ENCODE assay signal across 1 cellular context in the genomic region with DNA sequence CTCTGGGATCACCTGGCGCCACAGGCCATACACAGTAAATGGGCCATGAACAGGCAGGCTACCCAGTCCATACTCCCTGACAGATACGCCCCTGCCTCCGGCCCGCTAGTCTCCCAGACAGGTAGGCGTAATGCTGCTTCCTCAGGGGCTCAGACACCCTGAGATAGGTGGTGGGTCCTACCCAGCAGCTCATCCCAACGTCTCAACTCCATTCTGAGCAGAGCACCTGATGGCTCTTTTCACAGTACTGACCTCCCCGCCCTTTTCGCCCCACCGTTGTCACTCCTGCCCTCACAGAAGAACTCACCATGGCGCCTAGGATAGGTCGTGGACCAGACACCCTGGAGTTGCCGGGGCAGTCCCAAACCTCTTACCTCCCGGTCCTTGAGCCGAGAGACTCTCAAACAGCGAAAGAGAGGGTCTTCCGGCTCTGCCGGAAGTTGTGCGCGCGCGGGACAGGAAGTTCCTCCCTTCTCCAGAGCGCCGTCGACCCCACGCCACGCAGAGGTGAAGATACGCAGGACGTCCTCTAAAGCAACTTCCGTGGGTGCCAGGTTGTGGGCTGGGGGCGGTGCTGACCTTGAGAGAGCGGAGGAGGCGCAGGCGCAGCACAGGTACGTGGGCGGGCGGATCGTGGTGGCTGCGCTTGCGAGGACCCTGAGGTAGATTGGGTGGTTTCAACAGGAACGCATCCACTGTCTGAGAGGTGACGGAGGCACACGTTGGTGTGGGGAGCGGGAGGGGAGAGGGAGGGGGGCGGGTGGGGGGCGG.
TF ChIP-seq lines count a peak whose summit lies in the region.

Gene TMEM161B, minus strand, starts transcription at position 432 of the 771 bp plus-strand sequence. Its CDS starts 122 bp downstream, at position 310.

TF ChIP-seq in HEK293, 187 proteins besides CTCF, POLR2A, EP300 and RAD21 (continued from another document and continues in another):
- no peak for TF ChIP-seq ZNF660 (tag by site-specific recombination; IDR thresholded peaks at IDR 0.05)
- TF ChIP-seq ZNF416 (tag by site-specific recombination; IDR thresholded peaks at IDR 0.05) = no peak
- no peak for TF ChIP-seq ZNF530 (tag by site-specific recombination; IDR thresholded peaks at IDR 0.05; ENCODE audit: low read depth)
- TF ChIP-seq SCRT2 (tag by site-specific recombination; IDR thresholded peaks at IDR 0.05) = peak; percentile 42; the same call in 1 of the 2 replicates
- TF ChIP-seq RBAK (tag by site-specific recombination; IDR thresholded peaks at IDR 0.05) = no peak
- no peak for TF ChIP-seq ZBTB7A (tag by site-specific recombination; IDR thresholded peaks at IDR 0.05; ENCODE audit: low read depth)
- no peak for TF ChIP-seq ZNF558 (tag by site-specific recombination; IDR thresholded peaks at IDR 0.05)
- no peak for TF ChIP-seq PRDM2 (tag by site-specific recombination; IDR thresholded peaks at IDR 0.05; ENCODE audit: borderline replicate concordance)
- no peak for TF ChIP-seq ZNF473 (tag by site-specific recombination; IDR thresholded peaks at IDR 0.05)
- no peak for TF ChIP-seq ZNF404 (tag by site-specific recombination; IDR thresholded peaks at IDR 0.05)
- no peak for TF ChIP-seq KLF7 (tag by site-specific recombination; IDR thresholded peaks at IDR 0.05; ENCODE audit: borderline replicate concordance)
- no peak for TF ChIP-seq ZNF624 (tag by site-specific recombination; IDR thresholded peaks at IDR 0.05)
- TF ChIP-seq ZNF830 (tag by site-specific recombination; IDR thresholded peaks at IDR 0.05; ENCODE audit: low read depth) = no peak
- TF ChIP-seq ZNF24 (tag by site-specific recombination; IDR thresholded peaks at IDR 0.05) = no peak
- no peak for TF ChIP-seq ZNF561 (tag by site-specific recombination; IDR thresholded peaks at IDR 0.05; ENCODE audit: borderline replicate concordance)
- no peak for TF ChIP-seq ZNF621 (tag by site-specific recombination; IDR thresholded peaks at IDR 0.05)
- TF ChIP-seq YY1 (tag by site-specific recombination; IDR thresholded peaks at IDR 0.05) = no peak
- peak; percentile 63 for TF ChIP-seq ZNF600 (tag by site-specific recombination; IDR thresholded peaks at IDR 0.05)
- no peak for TF ChIP-seq ZNF112 (tag by site-specific recombination; IDR thresholded peaks at IDR 0.05)
- peak; percentile 87 for TF ChIP-seq ZNF501 (tag by site-specific recombination; IDR thresholded peaks at IDR 0.05)
- no peak for TF ChIP-seq ZNF623 (tag by site-specific recombination; IDR thresholded peaks at IDR 0.05)
- peak; percentile 78 for TF ChIP-seq ZNF2 (tag by site-specific recombination; IDR thresholded peaks at IDR 0.05)
- TF ChIP-seq ZNF138 (tag by site-specific recombination; IDR thresholded peaks at IDR 0.05; ENCODE audit: borderline replicate concordance) = no peak
- no peak for TF ChIP-seq ZNF146 (tag by site-specific recombination; IDR thresholded peaks at IDR 0.05)
- TF ChIP-seq FEZF1 (tag by site-specific recombination; IDR thresholded peaks at IDR 0.05) = no peak; the same call in 1 of the 2 replicates
- peak; percentile 71 for TF ChIP-seq ZBTB17 (tag by site-specific recombination; IDR thresholded peaks at IDR 0.05)
- TF ChIP-seq EGR2 (tag by site-specific recombination; IDR thresholded peaks at IDR 0.05; ENCODE audit: low read depth) = peak; percentile 99
- TF ChIP-seq ZNF211 (tag by site-specific recombination; IDR thresholded peaks at IDR 0.05; ENCODE audit: low read depth) = no peak
- TF ChIP-seq ZNF488 (tag by site-specific recombination; IDR thresholded peaks at IDR 0.05) = no peak
- no peak for TF ChIP-seq ZNF610 (tag by site-specific recombination; IDR thresholded peaks at IDR 0.05; ENCODE audit: borderline replicate concordance)
- TF ChIP-seq, protein P1, sequence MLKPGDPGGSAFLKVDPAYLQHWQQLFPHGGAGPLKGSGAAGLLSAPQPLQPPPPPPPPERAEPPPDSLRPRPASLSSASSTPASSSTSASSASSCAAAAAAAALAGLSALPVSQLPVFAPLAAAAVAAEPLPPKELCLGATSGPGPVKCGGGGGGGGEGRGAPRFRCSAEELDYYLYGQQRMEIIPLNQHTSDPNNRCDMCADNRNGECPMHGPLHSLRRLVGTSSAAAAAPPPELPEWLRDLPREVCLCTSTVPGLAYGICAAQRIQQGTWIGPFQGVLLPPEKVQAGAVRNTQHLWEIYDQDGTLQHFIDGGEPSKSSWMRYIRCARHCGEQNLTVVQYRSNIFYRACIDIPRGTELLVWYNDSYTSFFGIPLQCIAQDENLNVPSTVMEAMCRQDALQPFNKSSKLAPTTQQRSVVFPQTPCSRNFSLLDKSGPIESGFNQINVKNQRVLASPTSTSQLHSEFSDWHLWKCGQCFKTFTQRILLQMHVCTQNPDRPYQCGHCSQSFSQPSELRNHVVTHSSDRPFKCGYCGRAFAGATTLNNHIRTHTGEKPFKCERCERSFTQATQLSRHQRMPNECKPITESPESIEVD (tag by site-specific recombination; IDR thresholded peaks at IDR 0.05) = no peak
- peak; percentile 73 for TF ChIP-seq WT1 (tag by site-specific recombination; IDR thresholded peaks at IDR 0.05)
- TF ChIP-seq ZNF23 (tag by site-specific recombination; IDR thresholded peaks at IDR 0.05; ENCODE audit: borderline replicate concordance) = no peak
- peak; percentile 85 for TF ChIP-seq GLIS1 (tag by site-specific recombination; IDR thresholded peaks at IDR 0.05)
- TF ChIP-seq ZNF843 (tag by site-specific recombination; IDR thresholded peaks at IDR 0.05) = no peak
- no peak for TF ChIP-seq ZNF174 (tag by site-specific recombination; IDR thresholded peaks at IDR 0.05)
- TF ChIP-seq ZNF311 (tag by site-specific recombination; IDR thresholded peaks at IDR 0.05; ENCODE audit: borderline replicate concordance) = no peak
- no peak for TF ChIP-seq ZNF274 (IDR thresholded peaks at IDR 0.05; ENCODE audit: low read length)
- TF ChIP-seq ZNF274 (tag by site-specific recombination; IDR thresholded peaks at IDR 0.05; ENCODE audit: borderline replicate concordance) = no peak
- TF ChIP-seq, protein P2, sequence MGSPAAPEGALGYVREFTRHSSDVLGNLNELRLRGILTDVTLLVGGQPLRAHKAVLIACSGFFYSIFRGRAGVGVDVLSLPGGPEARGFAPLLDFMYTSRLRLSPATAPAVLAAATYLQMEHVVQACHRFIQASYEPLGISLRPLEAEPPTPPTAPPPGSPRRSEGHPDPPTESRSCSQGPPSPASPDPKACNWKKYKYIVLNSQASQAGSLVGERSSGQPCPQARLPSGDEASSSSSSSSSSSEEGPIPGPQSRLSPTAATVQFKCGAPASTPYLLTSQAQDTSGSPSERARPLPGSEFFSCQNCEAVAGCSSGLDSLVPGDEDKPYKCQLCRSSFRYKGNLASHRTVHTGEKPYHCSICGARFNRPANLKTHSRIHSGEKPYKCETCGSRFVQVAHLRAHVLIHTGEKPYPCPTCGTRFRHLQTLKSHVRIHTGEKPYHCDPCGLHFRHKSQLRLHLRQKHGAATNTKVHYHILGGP (tag by site-specific recombination; IDR thresholded peaks at IDR 0.05) = no peak
- TF ChIP-seq ZNF785 (tag by site-specific recombination; IDR thresholded peaks at IDR 0.05) = peak; percentile 64; the same call in 1 of the 2 replicates
- TF ChIP-seq ZNF335 (tag by site-specific recombination; conservative IDR thresholded peaks at IDR 0.05) = peak; percentile 95
- TF ChIP-seq KLF1 (tag by site-specific recombination; IDR thresholded peaks at IDR 0.05) = no peak; the same call in 1 of the 2 replicates
- TF ChIP-seq ZNF529 (tag by site-specific recombination; IDR thresholded peaks at IDR 0.05; ENCODE audit: insufficient replicate concordance) = no peak
- no peak for TF ChIP-seq ZNF560 (tag by site-specific recombination; IDR thresholded peaks at IDR 0.05; ENCODE audit: borderline replicate concordance)
- no peak for TF ChIP-seq OVOL3 (tag by site-specific recombination; IDR thresholded peaks at IDR 0.05)
- TF ChIP-seq IKZF3 (tag by site-specific recombination; IDR thresholded peaks at IDR 0.05) = no peak
- TF ChIP-seq ZXDB (tag by site-specific recombination; IDR thresholded peaks at IDR 0.05) = peak; percentile 95
- TF ChIP-seq ZNF585B (tag by site-specific recombination; IDR thresholded peaks at IDR 0.05) = no peak
- TF ChIP-seq, protein P3, sequence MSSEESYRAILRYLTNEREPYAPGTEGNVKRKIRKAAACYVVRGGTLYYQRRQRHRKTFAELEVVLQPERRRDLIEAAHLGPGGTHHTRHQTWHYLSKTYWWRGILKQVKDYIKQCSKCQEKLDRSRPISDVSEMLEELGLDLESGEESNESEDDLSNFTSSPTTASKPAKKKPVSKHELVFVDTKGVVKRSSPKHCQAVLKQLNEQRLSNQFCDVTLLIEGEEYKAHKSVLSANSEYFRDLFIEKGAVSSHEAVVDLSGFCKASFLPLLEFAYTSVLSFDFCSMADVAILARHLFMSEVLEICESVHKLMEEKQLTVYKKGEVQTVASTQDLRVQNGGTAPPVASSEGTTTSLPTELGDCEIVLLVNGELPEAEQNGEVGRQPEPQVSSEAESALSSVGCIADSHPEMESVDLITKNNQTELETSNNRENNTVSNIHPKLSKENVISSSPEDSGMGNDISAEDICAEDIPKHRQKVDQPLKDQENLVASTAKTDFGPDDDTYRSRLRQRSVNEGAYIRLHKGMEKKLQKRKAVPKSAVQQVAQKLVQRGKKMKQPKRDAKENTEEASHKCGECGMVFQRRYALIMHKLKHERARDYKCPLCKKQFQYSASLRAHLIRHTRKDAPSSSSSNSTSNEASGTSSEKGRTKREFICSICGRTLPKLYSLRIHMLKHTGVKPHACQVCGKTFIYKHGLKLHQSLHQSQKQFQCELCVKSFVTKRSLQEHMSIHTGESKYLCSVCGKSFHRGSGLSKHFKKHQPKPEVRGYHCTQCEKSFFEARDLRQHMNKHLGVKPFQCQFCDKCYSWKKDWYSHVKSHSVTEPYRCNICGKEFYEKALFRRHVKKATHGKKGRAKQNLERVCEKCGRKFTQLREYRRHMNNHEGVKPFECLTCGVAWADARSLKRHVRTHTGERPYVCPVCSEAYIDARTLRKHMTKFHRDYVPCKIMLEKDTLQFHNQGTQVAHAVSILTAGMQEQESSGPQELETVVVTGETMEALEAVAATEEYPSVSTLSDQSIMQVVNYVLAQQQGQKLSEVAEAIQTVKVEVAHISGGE (tag by site-specific recombination; conservative IDR thresholded peaks at IDR 0.05; ENCODE audit: low read depth) = peak; percentile 94
- TF ChIP-seq ZNF704 (tag by site-specific recombination; IDR thresholded peaks at IDR 0.05) = no peak
